10 cellular contexts compared by ENCODE assay signal in genomic region chr3:49248828-49249227, GRCh38. TPM values are rescaled to one million over a fixed set of nuclear protein-coding genes. Genes with fewer than 3 reads are reported as not detected.
DNase-seq lines count a peak whose midpoint lies in the region; ATAC-seq and TF ChIP-seq lines count a peak whose summit lies in the region.
"Had no signal": no experiment of that assay in that cellular context is flagged by ENCODE, and none has a peak within 500 bp of the region (broad histone marks: within the 10 kb centered on the region; RNA-seq: fewer than 3 reads in every experiment).

No MANE protein-coding gene starts in this region.

- no peak for TF ChIP-seq POLR2A in body of pancreas (IDR thresholded peaks at IDR 0.05)

- H3K27me3 ChIP-seq in body of pancreas, result no peaks in the 10 kb centered on the region
- no peaks in the 10 kb centered on the region for H3K27me3 ChIP-seq in lung (ENCODE audit: control insufficient read depth, insufficient read depth)
- H3K27me3 ChIP-seq in upper lobe of right lung, result no peaks in the 10 kb centered on the region

- intact Hi-C loops in body of pancreas (cut with DNase I), result no loop called here
- intact Hi-C loops in upper lobe of right lung (cut with DNase I), result no loop called here

- peak; percentile 19 for DNase-seq in DMS53 (lab: John Stamatoyannopoulos, UW)
- no peak for DNase-seq in DMS53 treated with DMSO at 0.1 percent for 48 hours (lab: John Stamatoyannopoulos, UW; ENCODE audit: unreplicated experiment)
- DNase-seq in body of pancreas, result peak in 2 of 4 donors; percentile 6 to 39
- DNase-seq in lung (ENCODE audit: low spot score), result no peak
- peak; percentile 13 for DNase-seq in upper lobe of right lung
- DNase-seq in NCI-H510A (lab: John Stamatoyannopoulos, UW), result no peak
- no peak for DNase-seq in GOT3 (lab: John Stamatoyannopoulos, UW)
- DNase-seq in iPS-NIHi11 (ENCODE audit: low spot score), result no peak

- H3K4me1 ChIP-seq in body of pancreas, result no peaks in the 10 kb centered on the region
- peaks cover 0 to 6% of the 10 kb centered on the region in 2 donors for H3K4me1 ChIP-seq in lung (ENCODE audit: control insufficient read depth in 2 of 2, insufficient read depth in 2 of 2, low read length in 2 of 2)
- H3K4me1 ChIP-seq in upper lobe of right lung, result peaks cover 17% of the 10 kb centered on the region

- H3K27ac ChIP-seq in body of pancreas (peak overlapping the region in 1 of 4 donors; percentile 51), lung (ENCODE audit: low read depth in 1 of 2, low read length in 1 of 2) (no peak overlapping the region), upper lobe of right lung (peak overlapping the region; percentile 43)
- H3K27ac ChIP-seq: 22Rv1 had no signal

- no peak overlapping the region for H3K4me3 ChIP-seq in body of pancreas
- H3K4me3 ChIP-seq in lung, result no peak overlapping the region
- H3K4me3 ChIP-seq in upper lobe of right lung, result no peak overlapping the region
- H3K4me3 ChIP-seq: thoracic aorta had no signal

- TF ChIP-seq CTCF in body of pancreas (IDR thresholded peaks at IDR 0.05) (no peak), lung (IDR thresholded peaks at IDR 0.05; ENCODE audit: control extremely low read depth, extremely low read depth) (no peak), upper lobe of right lung (IDR thresholded peaks at IDR 0.05) (no peak)

- ATAC-seq in body of pancreas (peak; percentile 56), lung (ENCODE audit: insufficient read depth, low FRiP score) (peak; percentile 69), upper lobe of right lung (peak; percentile 94)

- H3K9me3 ChIP-seq in body of pancreas (no peaks in the 10 kb centered on the region), lung (ENCODE audit: control insufficient read depth in 2 of 2, insufficient read depth in 1 of 2, low read length in 1 of 2) (no peaks in the 10 kb centered on the region), upper lobe of right lung (no peaks in the 10 kb centered on the region)
- H3K9me3 ChIP-seq: thoracic aorta had no signal

- H3K36me3 ChIP-seq in body of pancreas (replicated peaks in 1 of 2; ENCODE audit: insufficient read depth in 1 of 2, low read depth in 2 of 2), result no peaks in the 10 kb centered on the region
- H3K36me3 ChIP-seq in lung (ENCODE audit: control insufficient read depth in 2 of 2, insufficient read depth in 2 of 2, low read length in 2 of 2), result peaks cover 0 to 2% of the 10 kb centered on the region in 2 donors
- no peaks in the 10 kb centered on the region for H3K36me3 ChIP-seq in upper lobe of right lung
- H3K36me3 ChIP-seq: thoracic aorta had no signal

RNA-seq across cellular contexts. Expression of gene C3orf62, which starts 28.2 kb away (rescaled TPM):
- 1 to 10 TPM; 4.9 TPM for total RNA-seq in body of pancreas
- 1 to 10 TPM; 5.2 to 8.2 TPM for total RNA-seq in lung
- 1 to 10 TPM; 6.0 to 8.1 TPM for polyA plus RNA-seq in lung
- total RNA-seq in upper lobe of right lung, result 6.8 TPM

Comparison
In these comparisons a context has a peak if more than half of its experiments do, and no peak if none do; other contexts are left out.
1. DNase-seq: peak in DMS53 (single experiment) and upper lobe of right lung (single experiment); none in DMS53 treated with DMSO at 0.1 percent for 48 hours (single experiment), lung (single experiment), NCI-H510A (single experiment), GOT3 (single experiment) and iPS-NIHi11 (single experiment).
2. Peak in every context shown above with its lines, with median percentiles within 50 percentile points of each other: ATAC-seq.